Comparison of ENCODE assay signal across 11 cellular contexts in the genomic region with DNA sequence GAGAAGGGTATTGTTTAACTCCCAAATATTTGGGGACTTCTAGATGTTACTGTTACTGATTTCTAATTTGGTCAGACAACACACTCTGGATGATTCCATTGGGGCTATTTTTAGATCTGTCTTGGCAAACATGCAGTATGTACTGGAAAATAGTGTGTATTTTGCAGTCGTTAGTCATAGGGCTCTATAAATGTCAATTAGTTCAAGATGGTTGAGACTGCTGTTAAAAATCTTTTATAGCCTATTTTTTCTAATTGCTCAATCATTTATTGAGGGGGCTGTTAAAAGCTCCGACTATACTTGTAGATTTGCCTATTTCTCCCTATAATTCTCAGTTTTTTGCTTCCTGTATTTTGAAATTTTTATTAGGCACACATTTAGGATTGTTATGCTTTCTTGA. TPM values are rescaled to one million over a fixed set of nuclear protein-coding genes. Genes with fewer than 3 reads are reported as not detected.
DNase-seq lines count a peak whose midpoint lies in the region; ATAC-seq, FAIRE-seq and TF ChIP-seq lines count a peak whose summit lies in the region.
"Had no signal": no experiment of that assay in that cellular context is flagged by ENCODE, and none has a peak within 500 bp of the region (broad histone marks: within the 10 kb centered on the region; RNA-seq: fewer than 3 reads in every experiment).

No MANE protein-coding gene starts in this region.

- no peaks in the 10 kb centered on the region for H3K27me3 ChIP-seq in pancreas
- H3K27me3 ChIP-seq: adrenal gland had no signal

- TF ChIP-seq CTCF in pancreas (IDR thresholded peaks at IDR 0.05), result no peak

- DNase-seq in AG08396 (ENCODE audit: low spot score), result peak; percentile 76
- peak; percentile 35 for DNase-seq in SK-N-MC (ENCODE audit: low read depth, low spot score)
- peak; percentile 94 for DNase-seq in fibroblast of peridontal ligament (ENCODE audit: extremely low read depth)
- no peak for DNase-seq in pancreas
- no peak for DNase-seq in H54 (ENCODE audit: insufficient read length, low spot score)
- DNase-seq: activated CD8-positive, alpha-beta T cell treated with anti-CD3 and anti-CD28 coated beads, Interleukin-2, amount 10 ng/mL, durations not matched to agents 7 days and 5 days; CD4-positive, alpha-beta memory T cell had no signal

- WGBS in pancreas, 2 donors, result 17 to 31% methylated on average over 2 of the region's 2 CpGs

- TF ChIP-seq POLR2A in H54 (IDR thresholded peaks at IDR 0.05; ENCODE audit: low read depth, low read length), result no peak

- H3K9ac ChIP-seq in SK-N-MC (ENCODE audit: insufficient read length), result no peak overlapping the region

- FAIRE-seq in pancreas (lab: Jason Lieb, UNC), result peak; percentile 69
- no peak for FAIRE-seq in H54 (lab: Jason Lieb, UNC)

- ATAC-seq in pancreas (peak in 2 of 4 donors; percentile 9 to 24), GM21825 (IDR thresholded peaks at IDR 0.05; ENCODE audit: unreplicated experiment) (no peak), GM18909 (IDR thresholded peaks at IDR 0.05; ENCODE audit: poor library complexity, unreplicated experiment) (no peak), HG03439 (IDR thresholded peaks at IDR 0.05; ENCODE audit: unreplicated experiment) (no peak)
- ATAC-seq: activated CD8-positive, alpha-beta T cell treated with anti-CD3 and anti-CD28 coated beads, Interleukin-2, amount 10 ng/mL, durations not matched to agents 7 days and 5 days had no signal

- peaks cover 7% of the 10 kb centered on the region for H3K9me3 ChIP-seq in SK-N-MC (ENCODE audit: low read depth, low read length)
- H3K9me3 ChIP-seq in pancreas, result no peaks in the 10 kb centered on the region
- H3K9me3 ChIP-seq: adrenal gland had no signal

- H3K4me3 ChIP-seq in SK-N-MC (peak overlapping the region; percentile 53), pancreas (no peak overlapping the region)
- H3K4me3 ChIP-seq: adrenal gland had no signal

- H3K27ac ChIP-seq in SK-N-MC (peak overlapping the region; percentile 85), pancreas (peak overlapping the region in 1 of 4 donors; percentile 18)

- H3K36me3 ChIP-seq in SK-N-MC (ENCODE audit: insufficient read depth, low read length), result peaks cover 69% of the 10 kb centered on the region
- peaks cover 0 to 25% (median 11%) of the 10 kb centered on the region in 3 donors for H3K36me3 ChIP-seq in pancreas

- intact Hi-C loops in pancreas (cut with DNase I), result no loop called here

- H3K4me1 ChIP-seq in pancreas, result peaks cover 10 to 21% (median 12%) of the 10 kb centered on the region in 3 donors

RNA-seq across cellular contexts. Expression of gene PPP5C, which starts 31.4 kb away (rescaled TPM):
- 10 to 100 TPM; 16.7 to 28.0 (median 22.6) TPM for total RNA-seq in pancreas
- 10 to 100 TPM; 41.7 to 53.9 TPM for polyA plus RNA-seq in pancreas

RNA-seq across cellular contexts. Expression of gene CCDC8, which starts 35.1 kb away (rescaled TPM):
- total RNA-seq in pancreas, result 10 to 100 TPM in 5 of 6 donors, 1 to 10 TPM in 1; 9.9 to 22.0 (median 12.6) TPM
- polyA plus RNA-seq in pancreas, result 10 to 100 TPM in 1 of 2 donors, 1 to 10 TPM in 1; 8.2 to 11.3 TPM
- total RNA-seq: activated CD8-positive, alpha-beta T cell treated with anti-CD3 and anti-CD28 coated beads, Interleukin-2, amount 10 ng/mL, durations not matched to agents 7 days and 5 days; CD4-positive, alpha-beta memory T cell had no signal
- polyA plus RNA-seq: CD4-positive, alpha-beta memory T cell had no signal

RNA-seq across cellular contexts. Expression of gene PNMA8C, which starts 50.5 kb away (rescaled TPM):
- total RNA-seq in pancreas, result under 1 TPM in 4 of 6 donors, not detected in 2; 0.08 to 0.28 (median 0.12) TPM
- under 1 TPM; 0.15 to 0.61 TPM for polyA plus RNA-seq in pancreas
- total RNA-seq: CD4-positive, alpha-beta memory T cell had no signal
- polyA plus RNA-seq: CD4-positive, alpha-beta memory T cell had no signal

Comparison
In these comparisons a context has a peak if more than half of its experiments do, and no peak if none do; other contexts are left out.
1. DNase-seq: peak in AG08396 (single experiment), SK-N-MC (single experiment) and fibroblast of peridontal ligament (single experiment); none in pancreas (0 of 6) and H54 (single experiment).